In genomic region chr7:112937651-112938390, GRCh38 we compare ENCODE assay signal across 1 cellular context.
TF ChIP-seq lines count a peak whose summit lies in the region.

No MANE protein-coding gene starts in this region.

TF ChIP-seq in GM23338, 12 proteins besides CTCF, POLR2A, EP300 and RAD21 (continued from another document):
- no peak for TF ChIP-seq REST (IDR thresholded peaks at IDR 0.05; ENCODE audit: unreplicated experiment)
- TF ChIP-seq EZH2phosphoT487 (IDR thresholded peaks at IDR 0.05; ENCODE audit: unreplicated experiment), result no peak
